ENCODE assay signal across 16 cellular contexts in the genomic region with DNA sequence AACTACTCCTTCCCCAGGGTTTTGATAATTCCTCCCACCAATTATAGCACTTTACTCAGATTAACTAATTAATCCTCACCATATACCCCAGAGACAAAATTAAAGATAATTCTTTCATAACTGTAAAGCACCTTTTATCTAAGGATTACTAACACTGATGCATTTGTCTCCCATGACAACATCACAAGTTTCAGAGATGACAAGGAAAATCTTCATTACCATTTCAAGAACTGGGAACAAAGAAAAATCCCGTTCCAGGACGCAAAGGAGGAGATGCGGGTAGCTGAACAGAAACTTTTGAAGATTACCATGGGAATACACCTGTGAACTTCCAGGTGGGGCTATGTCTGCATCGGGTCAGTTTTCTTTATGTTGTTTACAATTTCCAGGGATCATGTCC.
DNase-seq lines count a peak whose midpoint lies in the region; FAIRE-seq and TF ChIP-seq lines count a peak whose summit lies in the region.
"Had no signal": no experiment of that assay in that cellular context is flagged by ENCODE, and none has a peak within 500 bp of the region (broad histone marks: within the 10 kb centered on the region; RNA-seq: fewer than 3 reads in every experiment).

No MANE protein-coding gene starts in this region.

- no peak overlapping the region for H3K27ac ChIP-seq in Karpas-422 (ENCODE audit: low read length)
- H3K27ac ChIP-seq: C4-2B had no signal

- no peak for TF ChIP-seq CTCF in bronchial epithelial cell (IDR thresholded peaks at IDR 0.05; ENCODE audit: insufficient read depth, low read length, severe bottlenecking)

- H3K4me3 ChIP-seq in Karpas-422 (ENCODE audit: low read length) (no peak overlapping the region), bronchial epithelial cell (ENCODE audit: low read depth, low read length) (no peak overlapping the region)
- H3K4me3 ChIP-seq: GM23338 had no signal

- H3K9ac ChIP-seq in Karpas-422 (ENCODE audit: low read length): no peak overlapping the region

- FAIRE-seq in bronchial epithelial cell (lab: Jason Lieb, UNC): peak; percentile 18
- FAIRE-seq: H54 had no signal

- H3K79me2 ChIP-seq in Karpas-422 (ENCODE audit: low read length): no peaks in the 10 kb centered on the region

- H3K27me3 Mint-ChIP-seq in immature natural killer cell (ENCODE audit: low read depth in 3 of 3): peaks cover 0 to 14% (median 4%) of the 10 kb centered on the region in 3 donors

- DNase-seq in NCI-H82 (lab: John Stamatoyannopoulos, UW) (peak; percentile 43), NCI-H82 treated with DMSO at 0.1 percent for 48 hours (lab: John Stamatoyannopoulos, UW; ENCODE audit: unreplicated experiment) (no peak), Karpas-422 (no peak), bronchial epithelial cell (ENCODE audit: low read depth) (no peak), cerebellar cortex (ENCODE audit: low spot score) (no peak), immature natural killer cell (no peak)
- DNase-seq in effector CD8-positive, alpha-beta T cell (lab: John Stamatoyannopoulos, UW): no peak
- DNase-seq: Caco-2; CD4-positive, alpha-beta T cell; DMS79 treated with DMSO at 0.1 percent for 48 hours; GF-D8; HCEC 1CT had no signal

- H3K4me1 Mint-ChIP-seq in immature natural killer cell: peaks cover 0 to 16% of the 10 kb centered on the region in 2 donors
- H3K4me1 Mint-ChIP-seq: B cell had no signal

- no peaks in the 10 kb centered on the region for H3K36me3 Mint-ChIP-seq in immature natural killer cell

- peaks cover 24% of the 10 kb centered on the region for H3K4me1 ChIP-seq in Karpas-422 (ENCODE audit: low read length)
- H3K4me1 ChIP-seq: Caco-2 had no signal

- no peaks in the 10 kb centered on the region for H3K9me3 ChIP-seq in Karpas-422 (ENCODE audit: low read length)
- H3K9me3 ChIP-seq: Caco-2 had no signal

- no peaks in the 10 kb centered on the region for H3K9me3 Mint-ChIP-seq in immature natural killer cell
- H3K9me3 Mint-ChIP-seq: CD4-positive, alpha-beta T cell had no signal

- H3K4me2 ChIP-seq in Karpas-422 (ENCODE audit: low read depth, low read length, poor library complexity, severe bottlenecking): peak overlapping the region; percentile 21
- H3K4me2 ChIP-seq: GM23338 had no signal

- H3K36me3 ChIP-seq in Karpas-422 (ENCODE audit: insufficient read depth, low read length) (no peaks in the 10 kb centered on the region), bronchial epithelial cell (ENCODE audit: control insufficient read depth, insufficient read depth, low read length) (no peaks in the 10 kb centered on the region)

- H3K27me3 ChIP-seq in Karpas-422 (ENCODE audit: low read length) (no peaks in the 10 kb centered on the region), bronchial epithelial cell (ENCODE audit: control insufficient read depth, insufficient read depth, low read length) (no peaks in the 10 kb centered on the region)

- no peaks in the 10 kb centered on the region for H3K9me2 ChIP-seq in Karpas-422 (replicated peaks; ENCODE audit: insufficient read depth, low read length)

- no peak overlapping the region for H3K27ac Mint-ChIP-seq in immature natural killer cell
- H3K27ac Mint-ChIP-seq: B cell; CD4-positive, alpha-beta T cell; GM23338 had no signal

- no peak overlapping the region for H2AFZ ChIP-seq in Karpas-422 (ENCODE audit: low read length)
- H2AFZ ChIP-seq: GM23338 had no signal

- no peak overlapping the region for H3K4me3 Mint-ChIP-seq in immature natural killer cell
- H3K4me3 Mint-ChIP-seq: B cell; CD4-positive, alpha-beta T cell; GM23338 had no signal

- no peaks in the 10 kb centered on the region; the same call in 1 of the 2 replicates for H4K20me1 ChIP-seq in Karpas-422 (ENCODE audit: insufficient read depth, low read depth, low read length)
